Comparison of ENCODE assay signal across 9 cellular contexts in the genomic region with DNA sequence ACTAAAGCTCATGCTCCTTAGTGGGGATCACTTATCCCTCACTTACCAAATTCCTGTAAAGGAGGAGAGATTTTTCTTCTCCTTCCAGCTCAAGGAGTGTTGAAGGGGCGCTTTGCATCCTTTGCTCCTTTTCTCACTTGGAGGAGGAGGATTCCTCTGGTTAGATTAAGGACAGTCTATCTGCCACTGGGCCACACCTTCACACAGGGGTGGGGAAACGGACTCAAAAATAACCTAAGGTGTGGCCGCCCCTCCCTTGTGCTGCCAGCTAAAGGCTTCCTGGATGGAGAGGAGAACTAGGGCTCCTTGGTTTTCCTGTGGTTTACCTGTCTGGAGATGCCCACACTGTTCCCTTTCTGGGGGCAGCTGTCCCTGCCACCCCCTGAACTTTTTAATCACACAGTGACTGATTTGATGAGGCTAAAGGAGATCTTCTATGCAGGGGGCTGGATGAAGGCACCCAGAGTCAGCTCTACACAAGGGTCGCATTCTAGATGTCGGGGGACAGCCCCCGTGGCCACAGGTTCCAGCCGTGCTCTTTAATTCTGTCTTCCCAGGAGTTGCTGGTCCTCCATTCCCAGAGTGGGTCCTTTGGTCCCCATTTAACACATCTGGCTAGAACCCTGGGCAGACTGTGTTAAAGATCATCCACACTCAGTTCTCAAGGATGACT. TPM values are rescaled to one million over a fixed set of nuclear protein-coding genes. Genes with fewer than 3 reads are reported as not detected.
DNase-seq lines count a peak whose midpoint lies in the region; ATAC-seq and TF ChIP-seq lines count a peak whose summit lies in the region.
"Had no signal": no experiment of that assay in that cellular context is flagged by ENCODE, and none has a peak within 500 bp of the region (broad histone marks: within the 10 kb centered on the region; RNA-seq: fewer than 3 reads in every experiment).

No MANE protein-coding gene starts in this region.

- H3K4me3 Mint-ChIP-seq in dendritic cell treated with granulocyte-macrophage colony-stimulating factor and Interleukin-4, amounts not matched to agents 40 ng/mL and 50 ng/mL, for 4 days = peak overlapping the region; percentile 39
- H3K4me3 Mint-ChIP-seq: nephron progenitor cell had no signal

- H3K27ac Mint-ChIP-seq in dendritic cell treated with granulocyte-macrophage colony-stimulating factor and Interleukin-4, amounts not matched to agents 40 ng/mL and 50 ng/mL, for 4 days = peak overlapping the region; percentile 74
- H3K27ac Mint-ChIP-seq: nephron progenitor cell had no signal

- H3K27me3 Mint-ChIP-seq in dendritic cell treated with granulocyte-macrophage colony-stimulating factor and Interleukin-4, amounts not matched to agents 40 ng/mL and 50 ng/mL, for 4 days = no peaks in the 10 kb centered on the region

- intact Hi-C loops in dendritic cell treated with granulocyte-macrophage colony-stimulating factor and Interleukin-4, amounts not matched to agents 40 ng/mL and 50 ng/mL, for 4 days (cut with micrococcal nuclease) = loop anchor here (2.0 to 5.0 kb wide), 2 partner anchors 15 to 34 kb away; a partner anchor contains a TSS
- intact Hi-C loops in posterior vena cava (cut with DNase I) (no loop called here), posterior cingulate gyrus (cut with DNase I) (no loop called here)

- ATAC-seq in HG03103 (IDR thresholded peaks at IDR 0.05; ENCODE audit: low read depth, unreplicated experiment) (peak; percentile 1), HG02588 (IDR thresholded peaks at IDR 0.05; ENCODE audit: unreplicated experiment) (no peak)

- H3K36me3 Mint-ChIP-seq in dendritic cell treated with granulocyte-macrophage colony-stimulating factor and Interleukin-4, amounts not matched to agents 40 ng/mL and 50 ng/mL, for 4 days (ENCODE audit: low read depth) = peaks cover 37% of the 10 kb centered on the region

- no peak for TF ChIP-seq CTCF in GM12864 (IDR thresholded peaks at IDR 0.05; ENCODE audit: low read depth, low read length, missing control alignments)

- peaks cover 9% of the 10 kb centered on the region for H3K9me3 Mint-ChIP-seq in dendritic cell treated with granulocyte-macrophage colony-stimulating factor and Interleukin-4, amounts not matched to agents 40 ng/mL and 50 ng/mL, for 4 days

- peak overlapping the region; percentile 23 for H3K4me3 ChIP-seq in GM12864 (ENCODE audit: low read depth, low read length)

- H3K4me1 Mint-ChIP-seq in dendritic cell treated with granulocyte-macrophage colony-stimulating factor and Interleukin-4, amounts not matched to agents 40 ng/mL and 50 ng/mL, for 4 days (ENCODE audit: low read depth) = peaks cover 53% of the 10 kb centered on the region

- DNase-seq in GM12864 (ENCODE audit: low read depth) (no peak), posterior vena cava (ENCODE audit: low spot score) (peak; percentile 38), posterior cingulate gyrus (no peak), NK-92 (lab: John Stamatoyannopoulos, UW; ENCODE audit: unreplicated experiment) (no peak)
- no peak for DNase-seq in stimulated activated CD4-positive, alpha-beta T cell treated with anti-CD3 and anti-CD28 coated beads, Interleukin-4, amount 100 ng/mL, for 24 hours
- DNase-seq: nephron progenitor cell had no signal

RNA-seq across cellular contexts. Expression of a gene that starts 14.4 kb away (rescaled TPM):
- total RNA-seq in posterior vena cava = 10 to 100 TPM; 31.0 to 52.5 TPM
